ENCODE assay signal across 8 cellular contexts in genomic region chr14:75176142-75176820, GRCh38. TPM values are rescaled to one million over a fixed set of nuclear protein-coding genes. Genes with fewer than 3 reads are reported as not detected.
DNase-seq lines count a peak whose midpoint lies in the region; ATAC-seq and TF ChIP-seq lines count a peak whose summit lies in the region.

Gene TMED10 (minus strand): TSS chr14:75176612. CDS start chr14:75176579, 33 bp downstream.

- peak; percentile 96 for DNase-seq in DMS 273 (lab: John Stamatoyannopoulos, UW; ENCODE audit: unreplicated experiment)
- peak; percentile 60 for DNase-seq in HT1080 (ENCODE audit: low read depth)
- DNase-seq in RPMI8226, result peak; percentile 88
- DNase-seq in activated effector memory CD4-positive, alpha-beta T cell treated with Interleukin-2 at 50 U/mL for 16 hours, result peak; percentile 86
- DNase-seq in fibroblast of villous mesenchyme (ENCODE audit: low read depth), result peak; percentile 93
- peak; percentile 89 for DNase-seq in stomach

- TF ChIP-seq POLR2A in stomach (IDR thresholded peaks at IDR 0.05), result peak in 1 of 4 donors; percentile 58

- peak; percentile 59 for TF ChIP-seq RAD21 in neural cell (conservative IDR thresholded peaks at IDR 0.05)

- peak within 1 kb of the TSS; percentile 97 for H3K9ac ChIP-seq in neural cell (ENCODE audit: low read length)

- no peak for TF ChIP-seq CTCF in fibroblast of villous mesenchyme (IDR thresholded peaks at IDR 0.05; ENCODE audit: insufficient read depth, low read depth, low read length)
- TF ChIP-seq CTCF in neural cell (IDR thresholded peaks at IDR 0.05; ENCODE audit: poor library complexity, severe bottlenecking), result peak; percentile 43
- no peak for TF ChIP-seq CTCF in stomach (IDR thresholded peaks at IDR 0.05)

- H3K27ac ChIP-seq in neural cell (ENCODE audit: low read length) (peak within 1 kb of the TSS; percentile 96), stomach (peak within 1 kb of the TSS; percentile 89 to 100 (median 99))

- no peaks in the 10 kb centered on the region for H3K9me2 ChIP-seq in neural cell (ENCODE audit: insufficient read depth, low read length)

- H4K20me1 ChIP-seq in neural cell (ENCODE audit: insufficient read depth), result no peaks in the 10 kb centered on the region

- TF ChIP-seq EP300 in neural cell (conservative IDR thresholded peaks at IDR 0.05; ENCODE audit: poor library complexity, severe bottlenecking), result peak; percentile 45
- no peak for TF ChIP-seq EP300 in stomach (IDR thresholded peaks at IDR 0.05)

- peak within 1 kb of the TSS; percentile 91 for H3K4me2 ChIP-seq in neural cell (ENCODE audit: low read length)

- peaks cover 16 to 50% (median 35%) of the 10 kb centered on the region in 4 donors for H3K4me1 ChIP-seq in stomach

- no peaks in the 10 kb centered on the region for H3K27me3 ChIP-seq in neural cell (ENCODE audit: insufficient read depth, low read depth, low read length)
- no peaks in the 10 kb centered on the region for H3K27me3 ChIP-seq in stomach

- WGBS in stomach, 5 donors, result 0 to 1% (median 0%) methylated on average over 27 to 49 of the region's 49 CpGs

- intact Hi-C loops in stomach (cut with DNase I; ENCODE audit: low total_unique reads), result no loop called here

- peaks cover 44% of the 10 kb centered on the region for H3K79me2 ChIP-seq in neural cell (replicated peaks; ENCODE audit: insufficient read depth, low read length)

- no peaks in the 10 kb centered on the region for H3K36me3 ChIP-seq in neural cell (ENCODE audit: insufficient read depth, low read length)
- no peaks in the 10 kb centered on the region for H3K36me3 ChIP-seq in stomach

- peak; percentile 65 for ATAC-seq in GM21360 (IDR thresholded peaks at IDR 0.05; ENCODE audit: unreplicated experiment)

- H2AFZ ChIP-seq in neural cell (ENCODE audit: low read depth, low read length), result peak within 1 kb of the TSS; percentile 58

- H3F3A ChIP-seq in neural cell (ENCODE audit: insufficient read depth, low read length, poor library complexity, severe bottlenecking), result no peaks in the 10 kb centered on the region

- H3K9me3 ChIP-seq in neural cell (ENCODE audit: low read length) (no peaks in the 10 kb centered on the region), stomach (no peaks in the 10 kb centered on the region)

- peak within 1 kb of the TSS; percentile 97 for H3K4me3 ChIP-seq in fibroblast of villous mesenchyme (ENCODE audit: low read depth, low read length)
- H3K4me3 ChIP-seq in neural cell (ENCODE audit: low read length), result peak within 1 kb of the TSS; percentile 97
- H3K4me3 ChIP-seq in stomach, result peak within 1 kb of the TSS; percentile 88 to 98 (median 94)

TF ChIP-seq in neural cell, 6 proteins besides CTCF, POLR2A, EP300 and RAD21:
- TF ChIP-seq TAF1 (IDR thresholded peaks at IDR 0.05; ENCODE audit: low read depth), result peak; percentile 85
- no peak for TF ChIP-seq EZH2 (IDR thresholded peaks at IDR 0.05; ENCODE audit: borderline replicate concordance, insufficient read depth, low read length, poor library complexity, severe bottlenecking)
- peak; percentile 92 for TF ChIP-seq POLR2AphosphoS5 (IDR thresholded peaks at IDR 0.05)
- TF ChIP-seq MXI1 (conservative IDR thresholded peaks at IDR 0.05; ENCODE audit: poor library complexity, severe bottlenecking), result peak; percentile 84
- TF ChIP-seq SMC3 (conservative IDR thresholded peaks at IDR 0.05; ENCODE audit: poor library complexity), result peak; percentile 65
- TF ChIP-seq, protein P1, sequence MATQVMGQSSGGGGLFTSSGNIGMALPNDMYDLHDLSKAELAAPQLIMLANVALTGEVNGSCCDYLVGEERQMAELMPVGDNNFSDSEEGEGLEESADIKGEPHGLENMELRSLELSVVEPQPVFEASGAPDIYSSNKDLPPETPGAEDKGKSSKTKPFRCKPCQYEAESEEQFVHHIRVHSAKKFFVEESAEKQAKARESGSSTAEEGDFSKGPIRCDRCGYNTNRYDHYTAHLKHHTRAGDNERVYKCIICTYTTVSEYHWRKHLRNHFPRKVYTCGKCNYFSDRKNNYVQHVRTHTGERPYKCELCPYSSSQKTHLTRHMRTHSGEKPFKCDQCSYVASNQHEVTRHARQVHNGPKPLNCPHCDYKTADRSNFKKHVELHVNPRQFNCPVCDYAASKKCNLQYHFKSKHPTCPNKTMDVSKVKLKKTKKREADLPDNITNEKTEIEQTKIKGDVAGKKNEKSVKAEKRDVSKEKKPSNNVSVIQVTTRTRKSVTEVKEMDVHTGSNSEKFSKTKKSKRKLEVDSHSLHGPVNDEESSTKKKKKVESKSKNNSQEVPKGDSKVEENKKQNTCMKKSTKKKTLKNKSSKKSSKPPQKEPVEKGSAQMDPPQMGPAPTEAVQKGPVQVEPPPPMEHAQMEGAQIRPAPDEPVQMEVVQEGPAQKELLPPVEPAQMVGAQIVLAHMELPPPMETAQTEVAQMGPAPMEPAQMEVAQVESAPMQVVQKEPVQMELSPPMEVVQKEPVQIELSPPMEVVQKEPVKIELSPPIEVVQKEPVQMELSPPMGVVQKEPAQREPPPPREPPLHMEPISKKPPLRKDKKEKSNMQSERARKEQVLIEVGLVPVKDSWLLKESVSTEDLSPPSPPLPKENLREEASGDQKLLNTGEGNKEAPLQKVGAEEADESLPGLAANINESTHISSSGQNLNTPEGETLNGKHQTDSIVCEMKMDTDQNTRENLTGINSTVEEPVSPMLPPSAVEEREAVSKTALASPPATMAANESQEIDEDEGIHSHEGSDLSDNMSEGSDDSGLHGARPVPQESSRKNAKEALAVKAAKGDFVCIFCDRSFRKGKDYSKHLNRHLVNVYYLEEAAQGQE (IDR thresholded peaks at IDR 0.05; ENCODE audit: borderline replicate concordance), result peak; percentile 77
TF ChIP-seq in neural cell: peak in this region for 5.

RNA-seq across cellular contexts. Expression of gene TMED10, which starts in this region (rescaled TPM):
- total RNA-seq in HT1080 (2014; rRNA removed; shearing (Covaris generic)), result 180 and 239 TPM in 2 replicates
- polyA plus RNA-seq in HT1080 (2015; cell fraction: cytosol; rRNA removed), result 189 and 251 TPM in 2 replicates
- polyA plus RNA-seq in HT1080 (2015; cell fraction: nucleus; rRNA removed), result 271 TPM in 2 replicates
- total RNA-seq in fibroblast of villous mesenchyme, result 215 and 279 TPM in 2 replicates
- 121 and 146 TPM in 2 replicates for polyA plus RNA-seq in neural cell
- 138 and 148 TPM in 2 replicates for polyA minus RNA-seq in neural cell
- 100 to 1,000 TPM in 4 of 5 donors, 10 to 100 TPM in 1; 26.6 to 292 (median 140) TPM for total RNA-seq in stomach
- polyA plus RNA-seq in stomach, result 10 to 100 TPM; 48.4 to 71.7 (median 61.9) TPM

Comparison
In these comparisons a context has a peak if more than half of its experiments do, and no peak if none do; other contexts are left out.
1. Peak in every context shown above with its lines: DNase-seq, ATAC-seq, H3K4me3 ChIP-seq and H3K27ac ChIP-seq.